ENCODE assay signal across 1 cellular context in genomic region chr17:39194089-39194984, GRCh38.
TF ChIP-seq lines count a peak whose summit lies in the region.

No MANE protein-coding gene starts in this region.

TF ChIP-seq in HCT116, 20 proteins besides CTCF, POLR2A, EP300 and RAD21 (continued from another document):
- no peak for TF ChIP-seq REST (IDR thresholded peaks at IDR 0.05; ENCODE audit: low read depth)
- TF ChIP-seq TCF7L2 (IDR thresholded peaks at IDR 0.05; ENCODE audit: borderline replicate concordance, extremely low read depth, insufficient read depth, insufficient read length): no peak
- no peak for TF ChIP-seq CBX3 (IDR thresholded peaks at IDR 0.05; ENCODE audit: low read depth)
- no peak for TF ChIP-seq POLR2AphosphoS5 (IDR thresholded peaks at IDR 0.05; ENCODE audit: low read depth, low read length)
- TF ChIP-seq ATF3 (IDR thresholded peaks at IDR 0.05): no peak
- TF ChIP-seq EGR1 (IDR thresholded peaks at IDR 0.05; ENCODE audit: low read depth): no peak
- no peak for TF ChIP-seq ZNF274 (IDR thresholded peaks at IDR 0.05; ENCODE audit: low read depth, low read length)
TF ChIP-seq in HCT116: peak in this region for 0.
